20 cellular contexts compared by ENCODE assay signal in the genomic region with DNA sequence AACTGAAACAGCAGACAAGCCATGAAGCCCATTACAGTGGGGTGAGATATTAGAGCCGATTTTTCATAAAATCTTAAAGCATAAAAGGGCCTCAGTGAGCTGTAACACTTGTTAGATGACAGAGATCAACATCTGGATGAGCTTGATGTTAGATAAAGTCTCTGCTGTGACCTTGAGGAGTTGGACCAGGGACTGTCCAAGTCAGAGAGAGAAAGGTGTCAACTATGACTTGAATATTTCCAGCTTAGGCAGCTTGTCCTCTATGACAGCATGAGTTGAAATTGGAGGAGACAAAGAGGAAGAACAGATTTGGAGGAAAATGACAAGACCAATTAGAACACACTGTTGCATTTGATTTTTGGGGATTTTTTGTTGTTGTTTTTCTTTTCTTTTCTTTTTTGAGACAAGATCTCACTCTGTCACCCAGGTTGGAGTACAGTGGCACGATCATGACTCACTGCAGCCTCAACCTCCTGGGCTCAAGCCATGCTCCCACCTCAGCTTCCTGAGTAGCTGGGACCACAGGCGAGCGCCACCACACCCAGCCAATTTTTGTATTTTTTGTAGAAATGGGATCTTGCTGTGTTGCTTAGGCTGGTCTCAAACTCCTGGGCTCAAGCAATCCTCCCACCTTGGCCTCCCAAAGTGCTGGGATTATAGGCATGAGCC. TPM values are rescaled to one million over a fixed set of nuclear protein-coding genes. Genes with fewer than 3 reads are reported as not detected.
DNase-seq lines count a peak whose midpoint lies in the region; ATAC-seq and TF ChIP-seq lines count a peak whose summit lies in the region.
"Had no signal": no experiment of that assay in that cellular context is flagged by ENCODE, and none has a peak within 500 bp of the region (broad histone marks: within the 10 kb centered on the region; RNA-seq: fewer than 3 reads in every experiment).

No MANE protein-coding gene starts in this region.

- no peak for TF ChIP-seq CTCF in DND-41 (IDR thresholded peaks at IDR 0.05; ENCODE audit: borderline replicate concordance, extremely low read depth, low read length, poor library complexity, severe bottlenecking)

- CTCF ChIA-PET in activated CD4-positive, alpha-beta T cell treated with anti-CD3 and anti-CD28 coated beads for 36 hours (lab: Charles Lee): interaction anchor here (0.6 kb wide), 1 partner anchor 1523 kb away, joined by 3 read pairs; no protein-coding TSS in a partner anchor
- CTCF ChIA-PET in T-cell (lab: Charles Lee): interaction anchor here in 1 of 2 donors (0.6 kb wide), 1 partner anchor 13 kb away, joined by 6 read pairs; no protein-coding TSS in a partner anchor

- no peak for DNase-seq in activated CD4-positive, alpha-beta T cell treated with anti-CD3 and anti-CD28 coated beads for 36 hours
- no peak for DNase-seq in activated CD4-positive, alpha-beta T cell treated with anti-CD3 and anti-CD28 coated beads for 48 hours
- peak; percentile 15 for DNase-seq in DND-41
- peak in 4 of 34 experiments; percentile 5 to 27 (median 14) for DNase-seq in T-cell
- DNase-seq in immature natural killer cell: peak in 1 of 3 donors; percentile 19
- no peak for DNase-seq in UCSD-AML1 (lab: John Stamatoyannopoulos, UW; ENCODE audit: unreplicated experiment)
- DNase-seq: activated CD4-positive, CD25-positive, alpha-beta regulatory T cell treated with anti-CD3 and anti-CD28 coated beads, Interleukin-2, amount 50 U/mL, for 72 hours; gastrocnemius medialis; NCI-H1694; NCI-H226; posterior cingulate gyrus; stimulated activated CD4-positive, alpha-beta T cell treated with anti-CD3 and anti-CD28 coated beads, Interleukin-4, amount 100 ng/mL, for 24 hours; stimulated activated CD8-positive, alpha-beta memory T cell treated with anti-CD3 and anti-CD28 coated beads, Interleukin-4, amount 100 ng/mL, for 48 hours had no signal

- H3K4me1 Mint-ChIP-seq in activated CD4-positive, alpha-beta T cell treated with anti-CD3 and anti-CD28 coated beads for 36 hours: peaks cover 10% of the 10 kb centered on the region
- H3K4me1 Mint-ChIP-seq in T-cell (peaks cover 8 to 24% (median 19%) of the 10 kb centered on the region in 3 donors), immature natural killer cell (peaks cover 26 to 28% of the 10 kb centered on the region in 2 donors)

- H3K27me3 Mint-ChIP-seq in activated CD4-positive, alpha-beta T cell treated with anti-CD3 and anti-CD28 coated beads for 36 hours: no peaks in the 10 kb centered on the region
- H3K27me3 Mint-ChIP-seq in T-cell: no peaks in the 10 kb centered on the region
- peaks cover 0 to 8% (median 1%) of the 10 kb centered on the region in 3 donors for H3K27me3 Mint-ChIP-seq in immature natural killer cell (ENCODE audit: low read depth in 3 of 3)
- H3K27me3 Mint-ChIP-seq: type B pancreatic cell had no signal

- H3K79me2 ChIP-seq in DND-41 (ENCODE audit: insufficient read depth, low read length): no peaks in the 10 kb centered on the region

- no peaks in the 10 kb centered on the region for H3K4me1 ChIP-seq in DND-41 (ENCODE audit: insufficient read depth, low read length)
- H3K4me1 ChIP-seq: gastrocnemius medialis had no signal

- no peaks in the 10 kb centered on the region for H3K9me3 ChIP-seq in DND-41 (ENCODE audit: insufficient read depth, low read length, severe bottlenecking)
- H3K9me3 ChIP-seq: gastrocnemius medialis had no signal

- no peak overlapping the region for H3K4me2 ChIP-seq in DND-41 (ENCODE audit: insufficient read depth, low read length)

- no peak overlapping the region for H3K4me3 ChIP-seq in DND-41 (ENCODE audit: low read depth in 1 of 2, low read length in 2 of 2)
- H3K4me3 ChIP-seq: gastrocnemius medialis, skin epidermis had no signal

- H3K4me3 Mint-ChIP-seq in activated CD4-positive, alpha-beta T cell treated with anti-CD3 and anti-CD28 coated beads for 36 hours: no peak overlapping the region
- H3K4me3 Mint-ChIP-seq in T-cell (no peak overlapping the region), immature natural killer cell (peak overlapping the region; percentile 40 to 66 (median 42))
- H3K4me3 Mint-ChIP-seq: type B pancreatic cell had no signal

- POLR2A ChIA-PET in activated CD4-positive, alpha-beta T cell treated with anti-CD3 and anti-CD28 coated beads for 36 hours (lab: Charles Lee): no interaction called here
- POLR2A ChIA-PET in T-cell (lab: Charles Lee): no interaction called here

- H3K36me3 Mint-ChIP-seq in activated CD4-positive, alpha-beta T cell treated with anti-CD3 and anti-CD28 coated beads for 36 hours (ENCODE audit: low read depth): no peaks in the 10 kb centered on the region
- no peaks in the 10 kb centered on the region for H3K36me3 Mint-ChIP-seq in T-cell
- no peaks in the 10 kb centered on the region for H3K36me3 Mint-ChIP-seq in immature natural killer cell
- H3K36me3 Mint-ChIP-seq: type B pancreatic cell had no signal

- intact Hi-C loops in activated CD4-positive, alpha-beta T cell treated with anti-CD3 and anti-CD28 coated beads for 36 hours (cut with DNase I, micrococcal nuclease): loop anchor here in 1 of 2 experiments (10.0 kb wide), 1 partner anchor 1855 kb away; no protein-coding TSS in a partner anchor

- H3K9ac ChIP-seq in DND-41 (ENCODE audit: low read depth, low read length): no peak overlapping the region

- no peak overlapping the region for H2AFZ ChIP-seq in DND-41 (ENCODE audit: low read depth, low read length)

- H3K36me3 ChIP-seq in DND-41 (ENCODE audit: insufficient read depth, low read length): no peaks in the 10 kb centered on the region
- H3K36me3 ChIP-seq: gastrocnemius medialis had no signal

- H3K27ac ChIP-seq in DND-41 (ENCODE audit: low read length): no peak overlapping the region
- H3K27ac ChIP-seq: C4-2B, gastrocnemius medialis had no signal

- no peak overlapping the region for H3K27ac Mint-ChIP-seq in activated CD4-positive, alpha-beta T cell treated with anti-CD3 and anti-CD28 coated beads for 36 hours
- H3K27ac Mint-ChIP-seq in T-cell (peak overlapping the region; percentile 64 to 74), immature natural killer cell (peak overlapping the region; percentile 4 to 78 (median 53))
- H3K27ac Mint-ChIP-seq: type B pancreatic cell had no signal

- no peaks in the 10 kb centered on the region for H4K20me1 ChIP-seq in DND-41 (ENCODE audit: insufficient read depth, low read length)

- no peaks in the 10 kb centered on the region for H3K27me3 ChIP-seq in DND-41 (ENCODE audit: insufficient read depth, low read length, poor library complexity)
- H3K27me3 ChIP-seq: gastrocnemius medialis had no signal

- ATAC-seq in activated CD4-positive, alpha-beta T cell treated with anti-CD3 and anti-CD28 coated beads for 36 hours: peak; percentile 20
- ATAC-seq in DND-41 (ENCODE audit: insufficient read depth, low read depth) (no peak), T-cell (replicated peaks in 1 of 4) (peak in 3 of 4 experiments; percentile 40 to 76 (median 64)), GM18519 (IDR thresholded peaks at IDR 0.05; ENCODE audit: low FRiP score, unreplicated experiment) (no peak), GM21367 (IDR thresholded peaks at IDR 0.05; ENCODE audit: unreplicated experiment) (no peak)
- ATAC-seq: gastrocnemius medialis, left lobe of liver, Right ventricle myocardium inferior had no signal

- H3K9me3 Mint-ChIP-seq in activated CD4-positive, alpha-beta T cell treated with anti-CD3 and anti-CD28 coated beads for 36 hours (ENCODE audit: low read depth): no peaks in the 10 kb centered on the region
- H3K9me3 Mint-ChIP-seq in T-cell (no peaks in the 10 kb centered on the region), immature natural killer cell (no peaks in the 10 kb centered on the region)
- H3K9me3 Mint-ChIP-seq: type B pancreatic cell had no signal

RNA-seq across cellular contexts. Expression of gene CLIC4, which starts 35.4 kb away (rescaled TPM):
- 10 to 100 TPM; 29.8 to 33.1 TPM for total RNA-seq in activated CD4-positive, alpha-beta T cell treated with anti-CD3 and anti-CD28 coated beads for 36 hours
- 1 to 10 TPM in 4 of 5 donors, under 1 TPM in 1; 0.75 to 9.1 (median 5.5) TPM for total RNA-seq in T-cell
- 1 to 10 TPM in 2 of 3 donors, under 1 TPM in 1; 0.81 to 1.6 (median 1.3) TPM for polyA plus RNA-seq in immature natural killer cell

Comparison
In these comparisons a context has a peak if more than half of its experiments do, and no peak if none do; other contexts are left out.
1. ATAC-seq: peak in activated CD4-positive, alpha-beta T cell treated with anti-CD3 and anti-CD28 coated beads for 36 hours (single experiment) and T-cell (3 of 4); none in DND-41 (single experiment), GM18519 (single experiment) and GM21367 (single experiment).
2. H3K4me3 Mint-ChIP-seq: peak in immature natural killer cell (5 of 5); none in activated CD4-positive, alpha-beta T cell treated with anti-CD3 and anti-CD28 coated beads for 36 hours (single experiment) and T-cell (0 of 3).